In genomic region chr10:49596493-49596809, GRCh38 we compare ENCODE assay signal across 24 cellular contexts. TPM values are rescaled to one million over a fixed set of nuclear protein-coding genes. Genes with fewer than 3 reads are reported as not detected.
A peak's percentile ranks its signal among the peaks of the same experiment; 100 is the strongest.
DNase-seq lines count a peak whose midpoint lies in the region; ATAC-seq, FAIRE-seq and TF ChIP-seq lines count a peak whose summit lies in the region.
"Had no signal": no experiment of that assay in that cellular context is flagged by ENCODE, and none has a peak within 500 bp of the region (broad histone marks: within the 10 kb centered on the region; RNA-seq: fewer than 3 reads in every experiment).

No MANE protein-coding gene starts in this region.

- 65% methylated on average over 3 of the region's 3 CpGs; no CpG with 5 or more reads in 1 of the 2 experiments for WGBS in H1 (ENCODE audit: extremely low coverage in 1 of 2, insufficient coverage in 1 of 2, insufficient read length in 1 of 2, insufficient replicate concordance in 2 of 2, low coverage in 1 of 2, low lambda C conversion rate in 2 of 2, missing lambda C conversion rate in 1 of 2), 2 experiments

- H3K79me2 ChIP-seq in GM23338 (replicated peaks; ENCODE audit: insufficient read depth) (no peaks in the 10 kb centered on the region), H1 (ENCODE audit: control insufficient read depth in 1 of 2, insufficient read depth in 2 of 2, low read length in 2 of 2) (no peaks in the 10 kb centered on the region), neural progenitor cell (ENCODE audit: low read depth) (no peaks in the 10 kb centered on the region)

- H3K27me3 Mint-ChIP-seq in activated CD8-positive, alpha-beta memory T cell treated with anti-CD3 and anti-CD28 coated beads, Interleukin-2, amount 10 ng/mL, durations not matched to agents 7 days and 5 days: peaks cover 12% of the 10 kb centered on the region
- peaks cover 32% of the 10 kb centered on the region for H3K27me3 Mint-ChIP-seq in GM23338 (ENCODE audit: insufficient read depth, low read depth, poor library complexity)
- peaks cover 14% of the 10 kb centered on the region for H3K27me3 Mint-ChIP-seq in neural progenitor cell (ENCODE audit: insufficient read depth, low read depth)

- H2BK15ac ChIP-seq in H1 (ENCODE audit: low read length): no peak overlapping the region

- peak; percentile 33 for DNase-seq in activated CD8-positive, alpha-beta memory T cell treated with anti-CD3 and anti-CD28 coated beads, Interleukin-2, amount 10 ng/mL, durations not matched to agents 7 days and 5 days
- DNase-seq in activated CD8-positive, alpha-beta memory T cell treated with anti-CD3 and anti-CD28 coated beads for 24 hours: no peak
- no peak for DNase-seq in GM23338 (ENCODE audit: low spot score)
- DNase-seq in H1 (ENCODE audit: low read depth in 1 of 2, low spot score in 2 of 2): peak in 1 of 2 experiments; percentile 43
- no peak for DNase-seq in neural progenitor cell (ENCODE audit: low spot score)
- no peak for DNase-seq in NCI-H1417 treated with DMSO at 0.1 percent for 48 hours (lab: John Stamatoyannopoulos, UW)
- DNase-seq: 8988T; Calu3; CD8-positive, alpha-beta memory T cell; KG1; NCI-H1105; NCI-H2029 treated with DMSO at 0.1 percent for 48 hours; NCI-H345; NCI-H524 had no signal

- no peak overlapping the region for H3K18ac ChIP-seq in H1 (ENCODE audit: extremely low read depth, low read length)

- H3K9me2 ChIP-seq in GM23338 (ENCODE audit: insufficient read depth): no peaks in the 10 kb centered on the region

- POLR2A ChIA-PET in H1 (lab: Charles Lee; ENCODE audit: partially characterized antibody): interaction anchor here (1.2 to 1.3 kb wide), 2 partner anchors 9 to 94 kb away, joined by 3 to 5 read pairs; no protein-coding TSS in a partner anchor

- TF ChIP-seq EP300 in H1 (IDR thresholded peaks at IDR 0.05; ENCODE audit: borderline replicate concordance in 1 of 2, low read depth in 2 of 2, low read length in 2 of 2): no peak

- H2BK5ac ChIP-seq in H1 (ENCODE audit: low read depth, low read length): no peak overlapping the region

- no peaks in the 10 kb centered on the region for H4K20me1 ChIP-seq in GM23338 (replicated peaks; ENCODE audit: insufficient read depth)
- H4K20me1 ChIP-seq in H1 (replicated peaks in 1 of 2; ENCODE audit: control insufficient read depth in 1 of 2, insufficient read depth in 2 of 2, low read length in 2 of 2): peaks cover 0 to 2% of the 10 kb centered on the region in 2 experiments
- H4K20me1 ChIP-seq in neural progenitor cell (ENCODE audit: low read depth): no peaks in the 10 kb centered on the region

- H3K9me3 Mint-ChIP-seq in activated CD8-positive, alpha-beta memory T cell treated with anti-CD3 and anti-CD28 coated beads, Interleukin-2, amount 10 ng/mL, durations not matched to agents 7 days and 5 days (ENCODE audit: low read depth): no peaks in the 10 kb centered on the region
- H3K9me3 Mint-ChIP-seq in GM23338: no peaks in the 10 kb centered on the region
- no peaks in the 10 kb centered on the region for H3K9me3 Mint-ChIP-seq in neural progenitor cell
- H3K9me3 Mint-ChIP-seq: CD8-positive, alpha-beta memory T cell had no signal

- H3K4me2 ChIP-seq in GM23338: no peak overlapping the region
- peak overlapping the region in 1 of 2 experiments; percentile 12; a peak in 1 of 4 replicates for H3K4me2 ChIP-seq in H1 (ENCODE audit: insufficient read depth in 1 of 2, low read depth in 2 of 2, low read length in 2 of 2)
- H3K4me2 ChIP-seq in neural progenitor cell: no peak overlapping the region

- no peak overlapping the region for H3K14ac ChIP-seq in H1 (ENCODE audit: insufficient read length)

- CTCF ChIA-PET in activated CD8-positive, alpha-beta memory T cell treated with anti-CD3 and anti-CD28 coated beads, Interleukin-2, amount 10 ng/mL, durations not matched to agents 7 days and 5 days (lab: Charles Lee): no interaction called here
- CTCF ChIA-PET in H1 (lab: Charles Lee; ENCODE audit: partially characterized antibody): interaction anchor here (0.9 to 4.6 kb wide), 11 partner anchors 9 to 185 kb away, joined by 3 to 36 read pairs (median 5); no protein-coding TSS in a partner anchor

- no peak overlapping the region for H3K27ac Mint-ChIP-seq in activated CD8-positive, alpha-beta memory T cell treated with anti-CD3 and anti-CD28 coated beads, Interleukin-2, amount 10 ng/mL, durations not matched to agents 7 days and 5 days
- no peak overlapping the region for H3K27ac Mint-ChIP-seq in GM23338
- no peak overlapping the region for H3K27ac Mint-ChIP-seq in neural progenitor cell
- H3K27ac Mint-ChIP-seq: CD8-positive, alpha-beta memory T cell had no signal

- no peak overlapping the region for H2BK20ac ChIP-seq in H1 (ENCODE audit: low read length)

- no peak overlapping the region for H3K4me3 ChIP-seq in GM23338
- H3K4me3 ChIP-seq in H1 (ENCODE audit: extremely low read depth in 1 of 4, insufficient read depth in 2 of 4, low read depth in 3 of 4, low read length in 4 of 4): no peak overlapping the region
- no peak overlapping the region for H3K4me3 ChIP-seq in neural progenitor cell
- H3K4me3 ChIP-seq: HAP-1, SJSA1 had no signal

- TF ChIP-seq POLR2A in H1 (IDR thresholded peaks at IDR 0.05; ENCODE audit: control extremely low read depth in 1 of 2, low read depth in 2 of 2, low read length in 2 of 2): no peak

- no peaks in the 10 kb centered on the region for H3K4me1 Mint-ChIP-seq in activated CD8-positive, alpha-beta memory T cell treated with anti-CD3 and anti-CD28 coated beads, Interleukin-2, amount 10 ng/mL, durations not matched to agents 7 days and 5 days
- H3K4me1 Mint-ChIP-seq in GM23338 (peaks cover 13% of the 10 kb centered on the region), neural progenitor cell (peaks cover 5% of the 10 kb centered on the region)

- no peaks in the 10 kb centered on the region for H3K36me3 Mint-ChIP-seq in activated CD8-positive, alpha-beta memory T cell treated with anti-CD3 and anti-CD28 coated beads, Interleukin-2, amount 10 ng/mL, durations not matched to agents 7 days and 5 days
- H3K36me3 Mint-ChIP-seq in GM23338 (ENCODE audit: low read depth) (no peaks in the 10 kb centered on the region), neural progenitor cell (no peaks in the 10 kb centered on the region)
- H3K36me3 Mint-ChIP-seq: CD8-positive, alpha-beta memory T cell had no signal

- FAIRE-seq in H1 (lab: Jason Lieb, UNC): no peak
- FAIRE-seq: G401.6, GM19239, RCC 7860 had no signal

- H3K4me1 ChIP-seq in GM23338 (ENCODE audit: insufficient read depth) (no peaks in the 10 kb centered on the region; the same call in 1 of the 2 replicates), H1 (replicated peaks in 1 of 4; ENCODE audit: control insufficient read depth in 3 of 4, insufficient read depth in 4 of 4, low read length in 3 of 4) (peaks cover 0 to 4% (median under 1%) of the 10 kb centered on the region in 4 experiments; a peak in 2 of 7 replicates), neural progenitor cell (no peaks in the 10 kb centered on the region)
- H3K4me1 ChIP-seq: HAP-1, SJSA1 had no signal

- H3K23ac ChIP-seq in H1 (ENCODE audit: insufficient read length): no peak overlapping the region

- H4K91ac ChIP-seq in H1 (replicated peaks; ENCODE audit: insufficient read length, low read length): no peak overlapping the region

- H3K9me3 ChIP-seq in H1 (ENCODE audit: insufficient read depth in 2 of 2, low read depth in 1 of 2, low read length in 1 of 2) (no peaks in the 10 kb centered on the region), neural progenitor cell (ENCODE audit: low read depth) (no peaks in the 10 kb centered on the region)
- H3K9me3 ChIP-seq: HAP-1, SJSA1 had no signal

- H3K36me3 ChIP-seq in GM23338 (ENCODE audit: insufficient read depth): no peaks in the 10 kb centered on the region
- no peaks in the 10 kb centered on the region for H3K36me3 ChIP-seq in H1 (ENCODE audit: control insufficient read depth in 2 of 4, insufficient read depth in 4 of 4, low read length in 3 of 4)
- H3K36me3 ChIP-seq in neural progenitor cell: no peaks in the 10 kb centered on the region
- H3K36me3 ChIP-seq: HAP-1, SJSA1 had no signal

- no peak for ATAC-seq in activated CD8-positive, alpha-beta memory T cell treated with anti-CD3 and anti-CD28 coated beads, Interleukin-2, amount 10 ng/mL, durations not matched to agents 7 days and 5 days
- ATAC-seq in GM23338 (peak; percentile 18; the same call in 2 of the 3 replicates), GM21360 (IDR thresholded peaks at IDR 0.05; ENCODE audit: unreplicated experiment) (no peak), GM18498 (IDR thresholded peaks at IDR 0.05; ENCODE audit: unreplicated experiment) (no peak)

- H3K27me3 ChIP-seq in GM23338 (ENCODE audit: insufficient read depth): no peaks in the 10 kb centered on the region
- peaks cover 0 to 7% (median 1%) of the 10 kb centered on the region in 4 experiments; a peak in 3 of 7 replicates for H3K27me3 ChIP-seq in H1 (replicated peaks in 1 of 4; ENCODE audit: control insufficient read depth in 3 of 4, extremely low read depth in 1 of 4, insufficient read depth in 3 of 4, low read length in 3 of 4)
- H3K27me3 ChIP-seq in neural progenitor cell: no peaks in the 10 kb centered on the region
- H3K27me3 ChIP-seq: SJSA1 had no signal

- no peak overlapping the region for H2BK12ac ChIP-seq in H1 (ENCODE audit: low read depth, low read length)

- no peak overlapping the region for H3K27ac ChIP-seq in GM23338 (ENCODE audit: low read depth)
- no peak overlapping the region for H3K27ac ChIP-seq in H1 (ENCODE audit: low read depth, low read length)
- H3K27ac ChIP-seq in neural progenitor cell: no peak overlapping the region
- H3K27ac ChIP-seq: C4-2B, SJSA1 had no signal

- H3K79me1 ChIP-seq in H1 (ENCODE audit: low read depth, low read length): no peaks in the 10 kb centered on the region

- no peaks in the 10 kb centered on the region for H3K23me2 ChIP-seq in H1 (ENCODE audit: low read depth, low read length)

- H2AFZ ChIP-seq in GM23338: no peak overlapping the region
- no peak overlapping the region for H2AFZ ChIP-seq in H1 (ENCODE audit: low read length)
- no peak overlapping the region for H2AFZ ChIP-seq in neural progenitor cell (replicated peaks)

- H2AK5ac ChIP-seq in H1 (ENCODE audit: low read depth, low read length): no peak overlapping the region

- no peak for TF ChIP-seq RAD21 in H1 (IDR thresholded peaks at IDR 0.05 in 1 of 2, conservative IDR thresholded peaks at IDR 0.05 in 1 of 2; ENCODE audit: low read depth in 2 of 2, low read length in 2 of 2)

- no peak overlapping the region for H4K5ac ChIP-seq in H1 (ENCODE audit: insufficient read length, low read depth, low read length)

- H3K9ac ChIP-seq in H1 (replicated peaks in 1 of 4; ENCODE audit: extremely low read depth in 1 of 4, low read depth in 3 of 4, low read length in 3 of 4) (no peak overlapping the region), neural progenitor cell (no peak overlapping the region)

- no peak overlapping the region for H3K56ac ChIP-seq in H1 (replicated peaks; ENCODE audit: insufficient read length, low read depth, low read length)

- no peak overlapping the region for H2BK120ac ChIP-seq in H1 (replicated peaks; ENCODE audit: low read depth, low read length)

- TF ChIP-seq CTCF in GM23338 (conservative IDR thresholded peaks at IDR 0.05; ENCODE audit: low read depth in 2 of 2): no peak
- no peak for TF ChIP-seq CTCF in H1 (IDR thresholded peaks at IDR 0.05; ENCODE audit: control extremely low read depth in 1 of 3, insufficient read depth in 1 of 3, low read depth in 1 of 3, low read length in 3 of 3)
- no peak for TF ChIP-seq CTCF in neural progenitor cell (IDR thresholded peaks at IDR 0.05)

- H4K8ac ChIP-seq in H1 (ENCODE audit: extremely low read depth, insufficient read depth, low read length): no peak overlapping the region; the same call in 1 of the 2 replicates

- H3F3A ChIP-seq in GM23338 (replicated peaks; ENCODE audit: low read depth): no peaks in the 10 kb centered on the region
- no peaks in the 10 kb centered on the region for H3F3A ChIP-seq in neural progenitor cell (ENCODE audit: low read depth)

- no peak overlapping the region for H3K4me3 Mint-ChIP-seq in activated CD8-positive, alpha-beta memory T cell treated with anti-CD3 and anti-CD28 coated beads, Interleukin-2, amount 10 ng/mL, durations not matched to agents 7 days and 5 days
- H3K4me3 Mint-ChIP-seq in GM23338 (no peak overlapping the region), neural progenitor cell (peak overlapping the region; percentile 10)
- H3K4me3 Mint-ChIP-seq: CD8-positive, alpha-beta memory T cell had no signal

- H3K4ac ChIP-seq in H1 (replicated peaks; ENCODE audit: insufficient read length, low read depth, low read length): no peak overlapping the region

RNA-seq across cellular contexts. Expression of gene SLC18A3, which starts 13.7 kb away (rescaled TPM):
- total RNA-seq in activated CD8-positive, alpha-beta memory T cell treated with anti-CD3 and anti-CD28 coated beads, Interleukin-2, amount 10 ng/mL, durations not matched to agents 7 days and 5 days: not detected
- 0.12 TPM in 1 of 2 replicates, not detected in the other for total RNA-seq in GM23338 (2014; rRNA removed; shearing (Covaris generic))
- 0.09 and 0.16 TPM in 2 replicates for polyA plus RNA-seq in GM23338 (2016; fragmentation: Nextera tagmentation; extraction: Ambion mirVana)
- total RNA-seq in H1 (2021; fragmentation: NEBNext Ultra II Directional; extraction: Animal tissue kit (Norgen Biotek cat#: 25700)): 0.13 TPM in 1 of 2 replicates, not detected in the other
- polyA plus RNA-seq in H1 (2011; rRNA removed): 0.17 and 0.28 TPM in 2 replicates
- polyA plus RNA-seq in H1 (2011; cell fraction: cytosol; rRNA removed): 0.10 TPM
- polyA plus RNA-seq in H1 (2011; cell fraction: nucleus; rRNA removed): 0.06 TPM
- polyA plus RNA-seq in H1 (2012, experiment 1 of 2): 0.11 to 0.19 TPM (median 0.13 TPM) in 3 of 4 replicates, not detected in the other
- polyA plus RNA-seq in H1 (2012, experiment 2 of 2): not detected
- polyA plus RNA-seq in H1 (2013, experiment 1 of 2): 0.04 TPM
- 0.02 TPM for polyA plus RNA-seq in H1 (2013, experiment 2 of 2)
- not detected in 2 replicates for polyA minus RNA-seq in H1 (2011; rRNA and poly(A)+ RNA removed)
- not detected for polyA minus RNA-seq in H1 (2011; cell fraction: cytosol; rRNA and poly(A)+ RNA removed)
- 0.20 TPM for polyA minus RNA-seq in H1 (2011; cell fraction: nucleus; rRNA and poly(A)+ RNA removed)
- total RNA-seq in neural progenitor cell (ENCODE audit: low replicate concordance): not detected in 2 replicates
- total RNA-seq: Calu3; CD8-positive, alpha-beta memory T cell; Daoy; OCI-LY7; SJSA1 had no signal
- polyA plus RNA-seq: CD8-positive, alpha-beta memory T cell had no signal

RNA-seq across cellular contexts. Expression of gene CHAT, which starts 17.4 kb away (rescaled TPM):
- not detected for total RNA-seq in activated CD8-positive, alpha-beta memory T cell treated with anti-CD3 and anti-CD28 coated beads, Interleukin-2, amount 10 ng/mL, durations not matched to agents 7 days and 5 days
- total RNA-seq in GM23338 (2014; rRNA removed; shearing (Covaris generic)): not detected in 2 replicates
- polyA plus RNA-seq in GM23338 (2016; fragmentation: Nextera tagmentation; extraction: Ambion mirVana) (not detected in 2 replicates), H1 (2011; rRNA removed) (not detected in 2 replicates)
- not detected in 2 replicates for total RNA-seq in H1 (2021; fragmentation: NEBNext Ultra II Directional; extraction: Animal tissue kit (Norgen Biotek cat#: 25700))
- polyA plus RNA-seq in H1 (2011; cell fraction: cytosol; rRNA removed): 0.03 TPM
- polyA plus RNA-seq in H1 (2011; cell fraction: nucleus; rRNA removed): not detected
- not detected in 4 replicates for polyA plus RNA-seq in H1 (2012, experiment 1 of 2)
- polyA plus RNA-seq in H1 (2012, experiment 2 of 2): not detected
- polyA plus RNA-seq in H1 (2013, experiment 1 of 2): not detected
- not detected for polyA plus RNA-seq in H1 (2013, experiment 2 of 2)
- not detected in 2 replicates for polyA minus RNA-seq in H1 (2011; rRNA and poly(A)+ RNA removed)
- not detected for polyA minus RNA-seq in H1 (2011; cell fraction: cytosol; rRNA and poly(A)+ RNA removed)
- polyA minus RNA-seq in H1 (2011; cell fraction: nucleus; rRNA and poly(A)+ RNA removed): not detected
- total RNA-seq in neural progenitor cell (ENCODE audit: low replicate concordance): not detected in 2 replicates
- total RNA-seq: Calu3; CD8-positive, alpha-beta memory T cell; Daoy; OCI-LY7; SJSA1 had no signal
- polyA plus RNA-seq: CD8-positive, alpha-beta memory T cell had no signal

RNA-seq across cellular contexts. Expression of gene ERCC6, which starts 57.5 kb away (rescaled TPM):
- total RNA-seq in activated CD8-positive, alpha-beta memory T cell treated with anti-CD3 and anti-CD28 coated beads, Interleukin-2, amount 10 ng/mL, durations not matched to agents 7 days and 5 days: 10 to 100 TPM; 19.2 to 28.1 TPM
- total RNA-seq in GM23338 (2014; rRNA removed; shearing (Covaris generic)): 10.1 and 13.8 TPM in 2 replicates
- 2.5 and 4.0 TPM in 2 replicates for polyA plus RNA-seq in GM23338 (2016; fragmentation: Nextera tagmentation; extraction: Ambion mirVana)
- 11.9 and 15.8 TPM in 2 replicates for total RNA-seq in H1 (2021; fragmentation: NEBNext Ultra II Directional; extraction: Animal tissue kit (Norgen Biotek cat#: 25700))
- 3.9 and 4.1 TPM in 2 replicates for polyA plus RNA-seq in H1 (2011; rRNA removed)
- 4.2 TPM for polyA plus RNA-seq in H1 (2011; cell fraction: cytosol; rRNA removed)
- 11.3 TPM for polyA plus RNA-seq in H1 (2011; cell fraction: nucleus; rRNA removed)
- 3.6 to 5.8 TPM (median 4.4 TPM) in 4 replicates for polyA plus RNA-seq in H1 (2012, experiment 1 of 2)
- 0.16 TPM for polyA plus RNA-seq in H1 (2012, experiment 2 of 2)
- 3.1 TPM for polyA plus RNA-seq in H1 (2013, experiment 1 of 2)
- 2.6 TPM for polyA plus RNA-seq in H1 (2013, experiment 2 of 2)
- 40.8 and 41.5 TPM in 2 replicates for polyA minus RNA-seq in H1 (2011; rRNA and poly(A)+ RNA removed)
- 6.8 TPM for polyA minus RNA-seq in H1 (2011; cell fraction: cytosol; rRNA and poly(A)+ RNA removed)
- 24.9 TPM for polyA minus RNA-seq in H1 (2011; cell fraction: nucleus; rRNA and poly(A)+ RNA removed)
- total RNA-seq in neural progenitor cell (ENCODE audit: low replicate concordance): 8.5 and 10.5 TPM in 2 replicates
